Comparison of ENCODE assay signal across 29 cellular contexts in genomic region chr6:65876668-65877067, GRCh38.
"Had no signal": no experiment of that assay in that cellular context is flagged by ENCODE, and none has a peak within 500 bp of the region (broad histone marks: within the 10 kb centered on the region; RNA-seq: fewer than 3 reads in every experiment).

No MANE protein-coding gene starts in this region.

- H2AFZ ChIP-seq: hepatocyte had no signal

- FAIRE-seq: colon, endometrium, endothelial cell of umbilical vein, frontal cortex had no signal

- H3K27ac ChIP-seq: colonic mucosa, coronary artery, dorsolateral prefrontal cortex, epithelial cell of prostate, esophagus muscularis mucosa, esophagus squamous epithelium, foreskin keratinocyte, gastrocnemius medialis, gastroesophageal sphincter, heart left ventricle, heart right ventricle, hepatocyte had no signal

- ATAC-seq: effector memory CD8-positive, alpha-beta T cell; esophagus mucosa; foreskin keratinocyte; gastrocnemius medialis; gastroesophageal sphincter; heart left ventricle; heart right ventricle had no signal

- H3K4me1 ChIP-seq: colonic mucosa, esophagus muscularis mucosa, esophagus squamous epithelium, foreskin keratinocyte, gastrocnemius medialis, gastroesophageal sphincter, heart left ventricle, heart right ventricle had no signal

- H3K4me2 ChIP-seq: hepatocyte had no signal

- DNase-seq: colonic mucosa; cortex of kidney; dermis blood vessel endothelial cell; dorsolateral prefrontal cortex; effector CD4-positive, alpha-beta T cell; effector CD8-positive, alpha-beta T cell; effector memory CD4-positive, alpha-beta T cell; effector memory CD8-positive, alpha-beta T cell; endodermal cell; erythroblast; esophagus squamous epithelium; foreskin fibroblast; foreskin keratinocyte; foreskin melanocyte; gastrocnemius medialis; glutamatergic neuron; head of caudate nucleus; heart left ventricle; heart right ventricle had no signal

- H3K27me3 ChIP-seq: colonic mucosa, dorsolateral prefrontal cortex, esophagus muscularis mucosa, esophagus squamous epithelium, foreskin keratinocyte, gastrocnemius medialis, gastroesophageal sphincter, heart left ventricle, heart right ventricle, hepatocyte had no signal

- H3K4me3 ChIP-seq: colonic mucosa, coronary artery, dorsolateral prefrontal cortex, esophagus muscularis mucosa, esophagus squamous epithelium, gastrocnemius medialis, gastroesophageal sphincter, heart left ventricle, heart right ventricle, hepatocyte had no signal

- H3K79me2 ChIP-seq: hepatocyte had no signal

- H3K36me3 ChIP-seq: colonic mucosa, esophagus muscularis mucosa, esophagus squamous epithelium, gastrocnemius medialis, gastroesophageal sphincter, heart left ventricle, heart right ventricle had no signal

- H3K9me3 ChIP-seq: colonic mucosa, esophagus muscularis mucosa, gastrocnemius medialis, gastroesophageal sphincter, heart left ventricle, heart right ventricle had no signal
